In the genomic region with DNA sequence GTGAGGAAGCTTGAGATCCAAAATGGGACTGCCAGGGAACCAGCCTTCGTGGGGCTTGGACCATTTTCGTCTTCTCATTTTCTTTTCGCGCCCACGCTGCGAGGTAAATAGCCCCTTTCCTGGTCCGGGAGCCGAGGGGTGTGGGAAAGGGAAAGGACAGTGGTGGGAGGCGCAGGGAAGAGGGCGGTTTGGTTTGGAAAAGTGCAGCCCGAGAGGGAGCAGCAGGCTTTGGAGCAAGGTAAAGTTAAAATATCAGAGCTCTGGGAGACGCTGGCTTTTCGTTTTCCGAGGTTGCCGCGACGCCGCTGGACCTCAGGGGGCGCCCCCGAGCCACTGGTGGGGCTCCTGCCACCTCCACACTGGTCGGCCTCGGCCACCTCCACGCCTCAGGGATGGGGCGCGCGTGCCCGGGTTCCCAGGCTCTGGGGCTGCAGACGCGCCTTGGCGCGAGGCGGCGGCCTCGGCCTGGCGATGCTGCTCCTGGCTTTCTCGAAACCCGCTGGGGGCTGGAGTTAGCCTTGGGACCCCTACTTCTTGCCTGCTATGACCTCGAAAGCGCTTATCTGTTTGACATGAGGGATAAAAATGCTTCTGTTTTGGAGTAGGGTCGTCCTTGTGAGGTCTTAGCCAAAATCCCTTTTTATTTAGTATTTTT, we compare ENCODE assay signal across 8 cellular contexts. TPM values are rescaled to one million over a fixed set of nuclear protein-coding genes. Genes with fewer than 3 reads are reported as not detected.
DNase-seq lines count a peak whose midpoint lies in the region; ATAC-seq and TF ChIP-seq lines count a peak whose summit lies in the region.

No MANE protein-coding gene starts in this region.

- intact Hi-C loops in MCF 10A (cut with micrococcal nuclease) = loop anchor here (5.0 to 10.0 kb wide), 5 partner anchors 123 to 488 kb away; no protein-coding TSS in a partner anchor
- intact Hi-C loops in gastrocnemius medialis (cut with DNase I; ENCODE audit: low total_unique reads) = loop anchor here (2.0 to 5.0 kb wide), 6 partner anchors 123 to 624 kb away; no protein-coding TSS in a partner anchor

- H3K4me3 ChIP-seq in AG09309 (ENCODE audit: control insufficient read depth, low read depth, low read length) (peak overlapping the region; percentile 83), HAP-1 (peak overlapping the region; percentile 85), gastrocnemius medialis (peak overlapping the region; percentile 83 to 95 (median 88))

- peak overlapping the region; percentile 95 to 99 (median 97) for H3K27ac ChIP-seq in gastrocnemius medialis

- H3K27ac Mint-ChIP-seq in MCF 10A (ENCODE audit: low read depth, unreplicated experiment) (no peak overlapping the region), immature natural killer cell (no peak overlapping the region)

- DNase-seq in AG09309 (ENCODE audit: low read depth) (no peak), HAP-1 (ENCODE audit: low spot score in 2 of 2) (peak in 1 of 2 experiments; percentile 71), MCF 10A (ENCODE audit: unreplicated experiment) (no peak), iPS-NIHi11 (ENCODE audit: low spot score) (peak; percentile 73), gastrocnemius medialis (peak; percentile 60 to 75), immature natural killer cell (no peak)

- H3K9me3 ChIP-seq in HAP-1 = no peaks in the 10 kb centered on the region
- no peaks in the 10 kb centered on the region for H3K9me3 ChIP-seq in gastrocnemius medialis

- peaks cover 4% of the 10 kb centered on the region; the same call in 1 of the 2 replicates for H3K36me3 ChIP-seq in HAP-1 (replicated peaks)
- H3K36me3 ChIP-seq in gastrocnemius medialis = no peaks in the 10 kb centered on the region

- H3K36me3 Mint-ChIP-seq in MCF 10A (ENCODE audit: insufficient read depth, unreplicated experiment) = peaks cover 9% of the 10 kb centered on the region
- no peaks in the 10 kb centered on the region for H3K36me3 Mint-ChIP-seq in immature natural killer cell

- CTCF ChIA-PET in MCF 10A (lab: Yijun Ruan, JAX) = interaction anchor here (0.6 to 2.8 kb wide), 20 partner anchors 9 to 629 kb away, joined by 3 to 9 read pairs (median 4); no protein-coding TSS in a partner anchor

- no peaks in the 10 kb centered on the region for H3K9me3 Mint-ChIP-seq in MCF 10A (ENCODE audit: unreplicated experiment)
- peaks cover 0 to 6% (median 0%) of the 10 kb centered on the region in 6 donors for H3K9me3 Mint-ChIP-seq in immature natural killer cell

- ATAC-seq in gastrocnemius medialis (peak in 1 of 2 donors; percentile 19), HG02588 (IDR thresholded peaks at IDR 0.05; ENCODE audit: unreplicated experiment) (no peak), HG03460 (IDR thresholded peaks at IDR 0.05; ENCODE audit: unreplicated experiment) (no peak)

- H3K4me1 ChIP-seq in HAP-1 = peaks cover 4% of the 10 kb centered on the region; the same call in 1 of the 2 replicates
- H3K4me1 ChIP-seq in gastrocnemius medialis = peaks cover 10 to 26% of the 10 kb centered on the region in 2 donors

- H3K27me3 ChIP-seq in HAP-1 (ENCODE audit: low read depth) (no peaks in the 10 kb centered on the region), gastrocnemius medialis (no peaks in the 10 kb centered on the region)

- TF ChIP-seq POLR2A in gastrocnemius medialis (IDR thresholded peaks at IDR 0.05) = peak; percentile 35 to 47

- H3K4me3 Mint-ChIP-seq in MCF 10A (ENCODE audit: unreplicated experiment) (peak overlapping the region; percentile 91), immature natural killer cell (peak overlapping the region in 2 of 5 donors; percentile 52 to 65)

- H3K4me1 Mint-ChIP-seq in MCF 10A (ENCODE audit: insufficient read depth, unreplicated experiment) (peaks cover 30% of the 10 kb centered on the region), immature natural killer cell (no peaks in the 10 kb centered on the region)

- H3K27me3 Mint-ChIP-seq in MCF 10A (ENCODE audit: insufficient read depth, unreplicated experiment) (no peaks in the 10 kb centered on the region), immature natural killer cell (ENCODE audit: low read depth in 3 of 3) (peaks cover 12 to 14% (median 13%) of the 10 kb centered on the region in 3 donors)

- BruUV-seq in MCF 10A (replicated peaks; lab: Mats Ljungman, UMichigan) = no TSS peak

- in situ Hi-C loops in HAP-1 (cut with MboI; ENCODE audit: low sequenced_read_pairs) = loop anchor here (10.0 kb wide), 1 partner anchor 120 kb away; no protein-coding TSS in a partner anchor
- in situ Hi-C loops in gastrocnemius medialis (cut with MboI; ENCODE audit: low sequenced_read_pairs in 4 of 4) = loop anchor here (5.0 to 25.0 kb wide), 5 partner anchors 273 to 623 kb away; no protein-coding TSS in a partner anchor

- POLR2A ChIA-PET in MCF 10A (lab: Yijun Ruan, JAX) = interaction anchor here (0.7 to 6.1 kb wide), 2 partner anchors 8 to 66 kb away, joined by 3 to 76 read pairs; no protein-coding TSS in a partner anchor

- peak; percentile 89 for TF ChIP-seq CTCF in AG09309 (IDR thresholded peaks at IDR 0.05; ENCODE audit: control insufficient read depth, insufficient read depth, low read depth, low read length, missing control alignments)
- peak; percentile 48 for TF ChIP-seq CTCF in MCF 10A (IDR thresholded peaks at IDR 0.05; ENCODE audit: unreplicated experiment)
- TF ChIP-seq CTCF in gastrocnemius medialis (IDR thresholded peaks at IDR 0.05 in 4 of 5, conservative IDR thresholded peaks at IDR 0.05 in 1 of 5) = peak; percentile 62 to 86 (median 82)

RNA-seq across cellular contexts. Expression of a gene that starts 3.2 kb away (rescaled TPM):
- total RNA-seq in MCF 10A (2022) (47.9 and 54.5 TPM in 2 replicates), gastrocnemius medialis (10 to 100 TPM; 21.1 to 54.2 (median 30.6) TPM)
- under 1 TPM in 1 of 3 donors, not detected in 2; 0.13 TPM for polyA plus RNA-seq in immature natural killer cell

Comparison
In these comparisons a context has a peak if more than half of its experiments do, and no peak if none do; other contexts are left out.
1. DNase-seq: peak in iPS-NIHi11 (single experiment) and gastrocnemius medialis (2 of 2); none in AG09309 (single experiment), MCF 10A (single experiment) and immature natural killer cell (0 of 3).
2. Peak in every context shown above with its lines, with median percentiles within 50 percentile points of each other: H3K4me3 ChIP-seq and CTCF ChIP-seq.